Comparison of ENCODE assay signal across 15 cellular contexts in the genomic region with DNA sequence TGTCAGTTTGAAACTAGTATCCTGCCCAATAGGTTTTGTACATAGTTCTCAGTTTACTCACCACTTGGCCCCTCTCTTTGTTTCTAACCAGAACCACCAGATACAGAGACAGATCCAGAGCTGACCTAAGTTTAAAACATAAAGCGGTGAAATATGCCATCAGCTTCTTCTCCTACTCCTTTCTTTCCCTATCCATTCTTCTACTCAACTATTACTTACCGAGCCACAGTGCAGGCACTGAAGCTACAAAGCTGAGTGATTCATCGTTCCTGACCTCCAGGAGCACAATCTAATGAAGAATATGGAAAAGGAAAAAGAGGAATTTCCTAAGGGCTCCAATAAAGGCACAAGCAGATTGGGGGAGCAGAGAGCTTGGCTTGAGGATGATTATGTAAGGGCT.
"Had no signal": no experiment of that assay in that cellular context is flagged by ENCODE, and none has a peak within 500 bp of the region (broad histone marks: within the 10 kb centered on the region; RNA-seq: fewer than 3 reads in every experiment).

No MANE protein-coding gene starts in this region.

- H3K4me1 ChIP-seq: breast epithelium had no signal

- H3K27me3 Mint-ChIP-seq: activated B cell treated with CpG ODN at 0.5 μM for 24 hours; activated naive CD4-positive, alpha-beta T cell treated with anti-CD3 and anti-CD28 coated beads, Interleukin-2, amount 50 U/mL, for 24 hours; naive B cell had no signal

- H3K36me3 ChIP-seq: breast epithelium, right atrium auricular region had no signal

- H3K4me1 Mint-ChIP-seq: activated B cell treated with CpG ODN at 0.5 μM for 24 hours, naive B cell had no signal

- H3K27ac Mint-ChIP-seq: activated B cell treated with CpG ODN at 0.5 μM for 24 hours; activated naive CD4-positive, alpha-beta T cell treated with anti-CD3 and anti-CD28 coated beads, Interleukin-2, amount 50 U/mL, for 24 hours had no signal

- H3K27ac ChIP-seq: breast epithelium, hepatocyte, right atrium auricular region, SK-N-MC had no signal

- H3K9me3 ChIP-seq: breast epithelium, right atrium auricular region had no signal

- H3K9me3 Mint-ChIP-seq: activated B cell treated with CpG ODN at 0.5 μM for 24 hours; activated naive CD4-positive, alpha-beta T cell treated with anti-CD3 and anti-CD28 coated beads, Interleukin-2, amount 50 U/mL, for 24 hours; naive B cell had no signal

- DNase-seq: activated B cell treated with CpG ODN at 0.5 μM for 24 hours; activated CD4-positive, alpha-beta T cell treated with anti-CD3 and anti-CD28 coated beads, Interleukin-2, amount 50 U/mL, for 1 hour; activated effector memory CD4-positive, alpha-beta T cell treated with Interleukin-2 at 50 U/mL for 16 hours; activated T-cell treated with anti-CD3 and anti-CD28 coated beads, Interleukin-2, amount 50 U/mL, for 1 hour; midbrain; naive B cell; posterior cingulate gyrus; small intestine; trophoblast cell had no signal

- H3K27me3 ChIP-seq: breast epithelium, hepatocyte, right atrium auricular region had no signal

- H3K4me3 Mint-ChIP-seq: activated B cell treated with CpG ODN at 0.5 μM for 24 hours; activated naive CD4-positive, alpha-beta T cell treated with anti-CD3 and anti-CD28 coated beads, Interleukin-2, amount 50 U/mL, for 24 hours; naive B cell had no signal

- H3K4me3 ChIP-seq: breast epithelium, hepatocyte, lung, right atrium auricular region, SK-N-MC had no signal
